ENCODE assay signal across 8 cellular contexts in genomic region chr1:205319081-205320018, GRCh38. TPM values are rescaled to one million over a fixed set of nuclear protein-coding genes. Genes with fewer than 3 reads are reported as not detected.
A peak's percentile ranks its signal among the peaks of the same experiment; 100 is the strongest.
DNase-seq lines count a peak whose midpoint lies in the region; ATAC-seq, FAIRE-seq and TF ChIP-seq lines count a peak whose summit lies in the region.

No MANE protein-coding gene starts in this region.

- peaks cover 11% of the 10 kb centered on the region for H3K27me3 ChIP-seq in HUES48 (ENCODE audit: control insufficient read depth, insufficient read depth, low read length)
- no peaks in the 10 kb centered on the region for H3K27me3 ChIP-seq in lung (ENCODE audit: control insufficient read depth, insufficient read depth)
- no peaks in the 10 kb centered on the region for H3K27me3 ChIP-seq in thyroid gland

- H3K9me3 ChIP-seq in HUES48 (ENCODE audit: control insufficient read depth, insufficient read depth, low read length), result no peaks in the 10 kb centered on the region
- H3K9me3 ChIP-seq in lung (ENCODE audit: control insufficient read depth in 2 of 2, insufficient read depth in 1 of 2, low read length in 1 of 2), result peaks cover 0 to 3% of the 10 kb centered on the region in 2 donors
- H3K9me3 ChIP-seq in thyroid gland, result no peaks in the 10 kb centered on the region

- H3K36me3 ChIP-seq in HUES48 (ENCODE audit: control insufficient read depth, insufficient read depth, low read length) (no peaks in the 10 kb centered on the region), lung (ENCODE audit: control insufficient read depth in 2 of 2, insufficient read depth in 2 of 2, low read length in 2 of 2) (no peaks in the 10 kb centered on the region), thyroid gland (no peaks in the 10 kb centered on the region)

- TF ChIP-seq CTCF in AG10803 (conservative IDR thresholded peaks at IDR 0.05; ENCODE audit: low read length) (no peak), lung (IDR thresholded peaks at IDR 0.05; ENCODE audit: control extremely low read depth, extremely low read depth) (no peak), thyroid gland (IDR thresholded peaks at IDR 0.05) (no peak)

- H3K9ac ChIP-seq in HUES48 (ENCODE audit: low read depth, low read length), result no peak overlapping the region

- DNase-seq in AG10803 (ENCODE audit: low read depth) (peak; percentile 67), RCC 7860 (ENCODE audit: low spot score) (peak; percentile 60), cerebellum (ENCODE audit: low spot score) (peak; percentile 45), lung (ENCODE audit: low spot score) (peak; percentile 85), thyroid gland (peak; percentile 91 to 93), MV-4-11 (lab: John Stamatoyannopoulos, UW) (no peak), 8988T (no peak)

- peak overlapping the region; percentile 31 for H3K27ac ChIP-seq in HUES48 (ENCODE audit: low read depth, low read length)
- peak overlapping the region in 1 of 2 donors; percentile 82 for H3K27ac ChIP-seq in lung (ENCODE audit: low read depth in 1 of 2, low read length in 1 of 2)
- H3K27ac ChIP-seq in thyroid gland, result peak overlapping the region; percentile 57 to 94 (median 90)

- peak in 1 of 2 donors; percentile 25 for TF ChIP-seq POLR2A in thyroid gland (IDR thresholded peaks at IDR 0.05)

- H3K4me3 ChIP-seq in AG10803 (ENCODE audit: low read length) (peak overlapping the region; percentile 53), HUES48 (ENCODE audit: low read depth, low read length) (peak overlapping the region; percentile 50), lung (peak overlapping the region; percentile 36), thyroid gland (replicated peaks in 1 of 3) (peak overlapping the region in 2 of 3 donors; percentile 22 to 27)

- 7 to 11% methylated on average over 6 of the region's 6 CpGs for WGBS in lung, 2 donors
- 13 to 15% methylated on average over 5 to 6 of the region's 6 CpGs for WGBS in thyroid gland, 2 donors

- intact Hi-C loops in thyroid gland (cut with DNase I), result no loop called here

- peaks cover 60% of the 10 kb centered on the region for H3K4me1 ChIP-seq in HUES48 (ENCODE audit: control insufficient read depth, insufficient read depth, low read length)
- peaks cover 20 to 39% of the 10 kb centered on the region in 2 donors for H3K4me1 ChIP-seq in lung (ENCODE audit: control insufficient read depth in 2 of 2, insufficient read depth in 2 of 2, low read length in 2 of 2)
- H3K4me1 ChIP-seq in thyroid gland, result peaks cover 48 to 60% of the 10 kb centered on the region in 2 donors

- peak; percentile 5 for FAIRE-seq in RCC 7860 (lab: Jason Lieb, UNC)

- peak; percentile 6 for ATAC-seq in lung (ENCODE audit: insufficient read depth, low FRiP score)

RNA-seq across cellular contexts. Expression of gene NUAK2, which starts 2.2 kb away (rescaled TPM):
- total RNA-seq in cerebellum (1.3 TPM), lung (10 to 100 TPM in 1 of 2 donors, 1 to 10 TPM in 1; 9.2 to 14.1 TPM), thyroid gland (10 to 100 TPM; 16.8 to 41.0 (median 26.8) TPM)
- 1 to 10 TPM; 4.2 to 9.2 TPM for polyA plus RNA-seq in lung

RNA-seq across cellular contexts. Expression of gene KLHDC8A, which starts 37.4 kb away (rescaled TPM):
- total RNA-seq in cerebellum (28.9 TPM), lung (1 to 10 TPM in 1 of 2 donors, under 1 TPM in 1; 0.58 to 1.4 TPM), thyroid gland (1 to 10 TPM; 1.1 to 2.0 (median 1.5) TPM)
- polyA plus RNA-seq in lung, result under 1 TPM; 0.17 to 0.24 TPM

Comparison
In these comparisons a context has a peak if more than half of its experiments do, and no peak if none do; other contexts are left out.
1. DNase-seq: peak in AG10803 (single experiment), RCC 7860 (single experiment), cerebellum (single experiment), lung (single experiment) and thyroid gland (2 of 2); none in MV-4-11 (single experiment) and 8988T (single experiment).
2. Peak in every context shown above with its lines, with median percentiles within 50 percentile points of each other: H3K4me3 ChIP-seq.